ENCODE assay signal across 9 cellular contexts in genomic region chr9:132162764-132163456, GRCh38. TPM values are rescaled to one million over a fixed set of nuclear protein-coding genes. Genes with fewer than 3 reads are reported as not detected.
DNase-seq lines count a peak whose midpoint lies in the region; ATAC-seq and TF ChIP-seq lines count a peak whose summit lies in the region.
"Had no signal": no experiment of that assay in that cellular context is flagged by ENCODE, and none has a peak within 500 bp of the region (broad histone marks: within the 10 kb centered on the region; RNA-seq: fewer than 3 reads in every experiment).

No MANE protein-coding gene starts in this region.

- intact Hi-C loops in Right ventricle myocardium inferior (cut with DNase I): no loop called here
- intact Hi-C loops in cardiac septum (cut with DNase I): no loop called here
- intact Hi-C loops in MCF 10A (cut with micrococcal nuclease): loop anchor here (10.0 kb wide), 1 partner anchor 88 kb away; the partner anchor contains the start of gene MED27
- intact Hi-C loops in lower lobe of right lung (cut with DNase I): no loop called here

- no TSS peak for BruUV-seq in MCF 10A (replicated peaks; lab: Mats Ljungman, UMichigan)

- CTCF ChIA-PET in MCF 10A (lab: Yijun Ruan, JAX): interaction anchor here (1.4 kb wide), 1 partner anchor 74 kb away, joined by 3 read pairs; no protein-coding TSS in a partner anchor

- H3K27ac ChIP-seq in lower lobe of right lung: no peak overlapping the region
- H3K27ac ChIP-seq in upper lobe of left lung: peak overlapping the region in 1 of 4 donors; percentile 85

- no peak for TF ChIP-seq CTCF in MCF 10A (IDR thresholded peaks at IDR 0.05; ENCODE audit: unreplicated experiment)
- no peak for TF ChIP-seq CTCF in lower lobe of right lung (IDR thresholded peaks at IDR 0.05)
- no peak for TF ChIP-seq CTCF in upper lobe of left lung (IDR thresholded peaks at IDR 0.05)

- peaks cover 37% of the 10 kb centered on the region for H3K4me1 ChIP-seq in lower lobe of right lung
- H3K4me1 ChIP-seq in upper lobe of left lung: peaks cover 28 to 44% (median 32%) of the 10 kb centered on the region in 4 donors

- no peaks in the 10 kb centered on the region for H3K36me3 Mint-ChIP-seq in MCF 10A (ENCODE audit: insufficient read depth, unreplicated experiment)

- no peak for TF ChIP-seq EP300 in upper lobe of left lung (IDR thresholded peaks at IDR 0.05)

- H3K9me3 ChIP-seq in lower lobe of right lung (no peaks in the 10 kb centered on the region), upper lobe of left lung (no peaks in the 10 kb centered on the region)

- H3K4me3 Mint-ChIP-seq in MCF 10A (ENCODE audit: unreplicated experiment): peak overlapping the region; percentile 69

- POLR2A ChIA-PET in MCF 10A (lab: Yijun Ruan, JAX): no interaction called here

- ATAC-seq in Right ventricle myocardium inferior (no peak), lower lobe of right lung (peak in 1 of 2 donors; percentile 5), upper lobe of left lung (ENCODE audit: low FRiP score in 2 of 2) (peak in 1 of 2 donors; percentile 22), HG02981 (IDR thresholded peaks at IDR 0.05; ENCODE audit: unreplicated experiment) (no peak)

- H3K27me3 Mint-ChIP-seq in MCF 10A (ENCODE audit: insufficient read depth, unreplicated experiment): peaks cover 74% of the 10 kb centered on the region

- no peak overlapping the region for H3K27ac Mint-ChIP-seq in MCF 10A (ENCODE audit: low read depth, unreplicated experiment)

- H3K4me3 ChIP-seq in lower lobe of right lung (peak overlapping the region; percentile 50), upper lobe of left lung (peak overlapping the region; percentile 46 to 88 (median 72))

- H3K27me3 ChIP-seq in lower lobe of right lung (ENCODE audit: low read depth) (peaks cover 81% of the 10 kb centered on the region), upper lobe of left lung (peaks cover 0 to 38% (median 14%) of the 10 kb centered on the region in 4 donors)

- peak; percentile 65 for DNase-seq in Right ventricle myocardium inferior (ENCODE audit: missing footprints)
- no peak for DNase-seq in cardiac septum (ENCODE audit: low spot score)
- no peak for DNase-seq in MCF 10A (ENCODE audit: unreplicated experiment)
- no peak for DNase-seq in lower lobe of right lung
- DNase-seq in upper lobe of left lung: peak in 1 of 2 donors; percentile 85
- DNase-seq in globus pallidus (ENCODE audit: low spot score): no peak
- DNase-seq in NCI-H345 (lab: John Stamatoyannopoulos, UW): no peak

- TF ChIP-seq POLR2A in upper lobe of left lung (IDR thresholded peaks at IDR 0.05): no peak

- H3K9me3 Mint-ChIP-seq in MCF 10A (ENCODE audit: unreplicated experiment): no peaks in the 10 kb centered on the region
- H3K9me3 Mint-ChIP-seq: neural crest cell had no signal

- H3K36me3 ChIP-seq in lower lobe of right lung: no peaks in the 10 kb centered on the region
- no peaks in the 10 kb centered on the region for H3K36me3 ChIP-seq in upper lobe of left lung

- H3K4me1 Mint-ChIP-seq in MCF 10A (ENCODE audit: insufficient read depth, unreplicated experiment): peaks cover 6% of the 10 kb centered on the region

- WGBS in upper lobe of left lung, 2 donors: 3 to 4% methylated on average over 8 to 30 of the region's 74 CpGs

RNA-seq across cellular contexts. Expression of gene NTNG2, which starts 1.1 kb away (rescaled TPM):
- total RNA-seq in Right ventricle myocardium inferior (1.4 TPM), cardiac septum (7.7 TPM), MCF 10A (2022) (0.44 TPM in 1 of 2 replicates, not detected in the other), lower lobe of right lung (5.0 TPM), upper lobe of left lung (1 to 10 TPM; 2.1 to 8.2 (median 4.3) TPM)
